1 cellular context compared by ENCODE assay signal in the genomic region with DNA sequence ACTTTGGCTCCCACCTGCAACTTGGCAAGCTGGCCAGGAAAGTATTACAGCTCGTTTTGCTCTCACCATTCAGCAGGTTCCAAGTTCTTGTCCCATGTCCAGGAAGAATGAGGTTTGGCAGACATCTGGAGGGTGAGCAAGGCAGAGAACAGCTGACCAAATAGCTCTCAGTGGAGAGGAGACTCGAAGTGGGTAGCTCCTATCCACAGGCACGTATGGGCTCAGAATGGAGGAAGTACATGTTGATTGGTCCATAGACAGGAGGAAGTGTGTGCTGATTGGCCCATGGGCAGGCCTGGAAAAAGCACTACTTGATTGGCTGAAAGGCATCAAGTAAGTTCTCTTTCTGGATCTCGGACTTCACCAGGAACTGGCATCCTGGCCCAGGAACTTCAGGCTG.
TF ChIP-seq lines count a peak whose summit lies in the region.

No MANE protein-coding gene starts in this region.

TF ChIP-seq in IMR-90, 13 proteins besides CTCF, POLR2A, EP300 and RAD21:
- TF ChIP-seq MXI1 (IDR thresholded peaks at IDR 0.05; ENCODE audit: borderline replicate concordance, low read depth, low read length) (no peak), CEBPB (IDR thresholded peaks at IDR 0.05; ENCODE audit: low read depth, low read length) (no peak), RCOR1 (IDR thresholded peaks at IDR 0.05; ENCODE audit: insufficient replicate concordance, low read length) (no peak), MAZ (IDR thresholded peaks at IDR 0.05; ENCODE audit: borderline replicate concordance, low read depth, low read length) (no peak), MAFK (IDR thresholded peaks at IDR 0.05; ENCODE audit: low read depth, low read length) (no peak), CHD1 (IDR thresholded peaks at IDR 0.05; ENCODE audit: low read depth, low read length) (no peak), BHLHE40 (IDR thresholded peaks at IDR 0.05; ENCODE audit: low read depth, low read length) (no peak), FOS (IDR thresholded peaks at IDR 0.05; ENCODE audit: low read depth, low read length) (no peak), NFE2L2 (IDR thresholded peaks at IDR 0.05; ENCODE audit: low read depth, low read length) (no peak), RFX5 (IDR thresholded peaks at IDR 0.05; ENCODE audit: low read depth, low read length) (no peak), SMC3 (IDR thresholded peaks at IDR 0.05; ENCODE audit: low read depth, low read length) (no peak)
- TF ChIP-seq, protein P1, sequence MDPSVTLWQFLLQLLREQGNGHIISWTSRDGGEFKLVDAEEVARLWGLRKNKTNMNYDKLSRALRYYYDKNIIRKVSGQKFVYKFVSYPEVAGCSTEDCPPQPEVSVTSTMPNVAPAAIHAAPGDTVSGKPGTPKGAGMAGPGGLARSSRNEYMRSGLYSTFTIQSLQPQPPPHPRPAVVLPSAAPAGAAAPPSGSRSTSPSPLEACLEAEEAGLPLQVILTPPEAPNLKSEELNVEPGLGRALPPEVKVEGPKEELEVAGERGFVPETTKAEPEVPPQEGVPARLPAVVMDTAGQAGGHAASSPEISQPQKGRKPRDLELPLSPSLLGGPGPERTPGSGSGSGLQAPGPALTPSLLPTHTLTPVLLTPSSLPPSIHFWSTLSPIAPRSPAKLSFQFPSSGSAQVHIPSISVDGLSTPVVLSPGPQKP (IDR thresholded peaks at IDR 0.05; ENCODE audit: borderline replicate concordance, low read depth, low read length) = no peak
- TF ChIP-seq, protein P2, sequence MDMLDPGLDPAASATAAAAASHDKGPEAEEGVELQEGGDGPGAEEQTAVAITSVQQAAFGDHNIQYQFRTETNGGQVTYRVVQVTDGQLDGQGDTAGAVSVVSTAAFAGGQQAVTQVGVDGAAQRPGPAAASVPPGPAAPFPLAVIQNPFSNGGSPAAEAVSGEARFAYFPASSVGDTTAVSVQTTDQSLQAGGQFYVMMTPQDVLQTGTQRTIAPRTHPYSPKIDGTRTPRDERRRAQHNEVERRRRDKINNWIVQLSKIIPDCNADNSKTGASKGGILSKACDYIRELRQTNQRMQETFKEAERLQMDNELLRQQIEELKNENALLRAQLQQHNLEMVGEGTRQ (IDR thresholded peaks at IDR 0.05; ENCODE audit: low read depth, low read length) = no peak
